9 cellular contexts compared by ENCODE assay signal in the genomic region with DNA sequence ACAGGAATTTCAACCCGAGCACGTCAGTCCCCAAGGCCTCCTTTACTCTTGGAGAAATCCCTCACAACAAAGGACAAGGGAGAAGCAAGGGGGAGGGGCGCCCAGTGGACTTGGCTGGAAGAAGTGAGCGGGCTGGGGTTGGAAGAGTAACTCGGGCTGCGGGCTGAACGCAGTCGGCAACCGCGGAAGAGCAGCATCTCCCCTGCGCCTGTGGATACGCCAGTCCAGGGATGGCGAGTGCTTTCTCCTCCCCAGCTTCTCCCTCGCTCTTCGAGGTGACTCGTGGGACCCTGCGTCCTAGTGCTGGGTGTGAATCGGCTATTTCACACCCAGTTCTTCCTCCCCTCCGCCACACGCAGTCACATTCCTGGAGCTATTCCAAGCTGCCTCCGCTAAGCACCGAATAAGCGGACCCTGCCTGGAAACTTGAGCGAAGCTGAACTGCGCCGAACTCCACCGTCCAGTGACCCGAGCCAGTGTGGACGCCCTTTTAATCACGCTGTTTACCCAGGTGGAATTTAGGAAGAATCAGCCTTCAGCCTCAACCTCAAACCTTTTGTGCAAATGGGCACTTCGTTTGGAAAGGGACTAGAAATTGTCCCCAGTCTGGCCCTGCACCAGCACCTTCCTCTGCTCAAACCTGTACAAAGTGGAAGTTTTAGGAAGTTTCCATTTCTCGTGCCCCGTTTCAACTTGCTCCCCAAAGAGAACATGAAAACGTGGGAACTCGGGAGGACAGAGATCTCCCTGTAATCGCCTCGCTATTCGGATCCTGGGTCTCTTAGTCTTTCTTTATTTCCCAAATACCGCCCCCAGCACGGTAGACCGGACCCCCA.
A peak's percentile ranks its signal among the peaks of the same experiment; 100 is the strongest.
DNase-seq lines count a peak whose midpoint lies in the region; ATAC-seq and TF ChIP-seq lines count a peak whose summit lies in the region.
"Had no signal": no experiment of that assay in that cellular context is flagged by ENCODE, and none has a peak within 500 bp of the region (broad histone marks: within the 10 kb centered on the region; RNA-seq: fewer than 3 reads in every experiment).

No MANE protein-coding gene starts in this region.

- intact Hi-C loops in MCF 10A (cut with micrococcal nuclease): no loop called here

- CTCF ChIA-PET in MCF 10A (lab: Yijun Ruan, JAX): interaction anchor here (0.5 to 1.0 kb wide), 3 partner anchors 54 to 1235 kb away, joined by 3 read pairs; no protein-coding TSS in a partner anchor

- DNase-seq in AG09309 (ENCODE audit: low read depth) (no peak), MCF 10A (ENCODE audit: unreplicated experiment) (peak; percentile 30), islet precursor cell (peak; percentile 95), HUDEP-2 (lab: John Stamatoyannopoulos, UW; ENCODE audit: unreplicated experiment in 76 of 76) (no peak), KG1 (lab: John Stamatoyannopoulos, UW) (no peak)

- ATAC-seq in HG02970 (IDR thresholded peaks at IDR 0.05; ENCODE audit: low FRiP score, unreplicated experiment) (peak; percentile 11), HG02642 (IDR thresholded peaks at IDR 0.05; ENCODE audit: poor library complexity, unreplicated experiment) (no peak)

- POLR2A ChIA-PET in MCF 10A (lab: Yijun Ruan, JAX): interaction anchor here (0.8 kb wide), 1 partner anchor 67 kb away, joined by 3 read pairs; no protein-coding TSS in a partner anchor

- H3K27me3 Mint-ChIP-seq in MCF 10A (ENCODE audit: insufficient read depth, unreplicated experiment): no peaks in the 10 kb centered on the region

- H3K27ac Mint-ChIP-seq in MCF 10A (ENCODE audit: low read depth, unreplicated experiment): no peak overlapping the region
- H3K27ac Mint-ChIP-seq: naive thymus-derived CD8-positive, alpha-beta T cell had no signal

- no peak overlapping the region for H3K27ac ChIP-seq in skin epidermis

- no peaks in the 10 kb centered on the region for H3K9me3 Mint-ChIP-seq in MCF 10A (ENCODE audit: unreplicated experiment)

- H3K4me3 Mint-ChIP-seq in MCF 10A (ENCODE audit: unreplicated experiment): peak overlapping the region; percentile 82

- no TSS peak for BruUV-seq in MCF 10A (replicated peaks; lab: Mats Ljungman, UMichigan)

- TF ChIP-seq CTCF in AG09309 (IDR thresholded peaks at IDR 0.05; ENCODE audit: control insufficient read depth, insufficient read depth, low read depth, low read length, missing control alignments): no peak
- TF ChIP-seq CTCF in MCF 10A (IDR thresholded peaks at IDR 0.05; ENCODE audit: unreplicated experiment): no peak

- H3K4me3 ChIP-seq in AG09309 (ENCODE audit: control insufficient read depth, low read depth, low read length): peak overlapping the region; percentile 29
- peak overlapping the region; percentile 3 to 44 (median 21) for H3K4me3 ChIP-seq in skin epidermis

- H3K4me1 Mint-ChIP-seq in MCF 10A (ENCODE audit: insufficient read depth, unreplicated experiment): peaks cover 5% of the 10 kb centered on the region

- no peaks in the 10 kb centered on the region for H3K36me3 Mint-ChIP-seq in MCF 10A (ENCODE audit: insufficient read depth, unreplicated experiment)
- H3K36me3 Mint-ChIP-seq: naive thymus-derived CD8-positive, alpha-beta T cell had no signal

Comparison
In these comparisons a context has a peak if more than half of its experiments do, and no peak if none do; other contexts are left out.
1. DNase-seq: peak in MCF 10A (single experiment) and islet precursor cell (single experiment); none in AG09309 (single experiment), HUDEP-2 (0 of 76) and KG1 (single experiment).